ENCODE assay signal across 18 cellular contexts in the genomic region with DNA sequence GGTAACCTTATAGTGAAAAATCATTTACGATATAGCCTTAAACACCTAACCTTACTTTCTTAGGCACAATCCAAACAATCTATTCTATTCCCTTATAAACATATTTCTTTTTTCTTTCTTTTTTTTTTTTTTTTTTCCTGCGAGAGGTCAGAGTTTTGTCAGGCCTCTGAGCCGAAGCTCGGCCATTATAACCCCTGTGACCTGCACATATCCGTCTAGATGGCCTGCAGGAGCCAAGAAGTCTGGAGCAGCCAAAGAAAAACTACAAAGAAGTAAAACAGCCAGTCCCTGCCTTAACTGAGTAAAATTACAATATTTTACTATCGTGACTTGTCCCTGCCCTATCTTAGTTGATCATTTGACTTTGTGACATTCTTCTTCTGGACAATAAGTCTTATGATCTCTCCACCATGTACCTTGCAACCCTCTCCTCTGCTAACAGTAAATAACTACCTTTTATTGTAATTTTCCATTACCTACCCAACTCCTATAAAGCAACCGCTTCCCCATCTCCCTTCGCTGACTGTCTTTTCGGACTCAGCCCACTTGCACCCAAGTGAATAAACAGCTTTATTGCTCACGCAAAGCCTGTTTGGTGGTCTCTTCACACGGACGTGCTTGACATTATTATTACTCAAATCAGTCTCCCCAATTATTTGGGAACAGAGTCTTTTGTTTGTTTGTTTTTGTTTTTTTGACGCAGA.
DNase-seq lines count a peak whose midpoint lies in the region; ATAC-seq and TF ChIP-seq lines count a peak whose summit lies in the region.
"Had no signal": no experiment of that assay in that cellular context is flagged by ENCODE, and none has a peak within 500 bp of the region (broad histone marks: within the 10 kb centered on the region; RNA-seq: fewer than 3 reads in every experiment).

No MANE protein-coding gene starts in this region.

- DNase-seq in IMR-90 (no peak), superior temporal gyrus (ENCODE audit: extremely low spot score) (no peak), HCEC 1CT (no peak), Caco-2 (no peak)
- DNase-seq in central memory CD8-positive, alpha-beta T cell (ENCODE audit: low spot score in 2 of 2): no peak
- DNase-seq: activated CD4-positive, alpha-beta T cell treated with anti-CD3 and anti-CD28 coated beads for 48 hours; activated naive CD4-positive, alpha-beta T cell treated with anti-CD3 and anti-CD28 coated beads for 36 hours; BE2C; DMS 273 treated with DMSO at 0.1 percent for 48 hours; GF-D8; NCI-H1417 treated with DMSO at 0.1 percent for 48 hours; occipital lobe; testis had no signal

- H3K79me1 ChIP-seq in IMR-90 (ENCODE audit: low read depth in 1 of 2, low read length in 2 of 2): no peaks in the 10 kb centered on the region

- peak overlapping the region; percentile 35 for H3K4me3 Mint-ChIP-seq in central memory CD8-positive, alpha-beta T cell
- H3K4me3 Mint-ChIP-seq in Caco-2 (ENCODE audit: unreplicated experiment): no peak overlapping the region
- H3K4me3 Mint-ChIP-seq: activated naive CD4-positive, alpha-beta T cell treated with anti-CD3 and anti-CD28 coated beads for 36 hours had no signal

- no peak overlapping the region for H2AK5ac ChIP-seq in IMR-90 (ENCODE audit: low read depth, low read length)

- H3K18ac ChIP-seq in IMR-90 (ENCODE audit: low read depth, low read length): peak overlapping the region; percentile 9; the same call in 1 of the 2 replicates

- H3K9ac ChIP-seq in IMR-90 (ENCODE audit: low read depth, low read length) (no peak overlapping the region), skeletal muscle satellite cell (ENCODE audit: low read depth, low read length) (peak overlapping the region; percentile 72)

- H3K27me3 ChIP-seq in IMR-90 (ENCODE audit: control insufficient read depth, insufficient read depth, low read length) (no peaks in the 10 kb centered on the region), skeletal muscle satellite cell (ENCODE audit: control insufficient read depth, insufficient read depth, low read length) (no peaks in the 10 kb centered on the region), Caco-2 (replicated peaks; ENCODE audit: control insufficient read depth, insufficient read depth, low read length) (no peaks in the 10 kb centered on the region)
- H3K27me3 ChIP-seq: ascending aorta, BE2C, testis had no signal

- H3K36me3 ChIP-seq in IMR-90 (ENCODE audit: control insufficient read depth, insufficient read depth, low read length) (no peaks in the 10 kb centered on the region), mesodermal cell (ENCODE audit: control insufficient read depth, insufficient read depth, low read length) (no peaks in the 10 kb centered on the region), skeletal muscle satellite cell (ENCODE audit: insufficient read depth, low read length) (no peaks in the 10 kb centered on the region), Caco-2 (ENCODE audit: control insufficient read depth, insufficient read depth, low read length) (no peaks in the 10 kb centered on the region)
- H3K36me3 ChIP-seq: ascending aorta, BE2C had no signal

- H3K9me3 Mint-ChIP-seq in central memory CD8-positive, alpha-beta T cell: no peaks in the 10 kb centered on the region
- peaks cover 6% of the 10 kb centered on the region for H3K9me3 Mint-ChIP-seq in Caco-2 (ENCODE audit: unreplicated experiment)
- H3K9me3 Mint-ChIP-seq: activated naive CD4-positive, alpha-beta T cell treated with anti-CD3 and anti-CD28 coated beads for 36 hours had no signal

- BruUV-seq in IMR-90 (replicated peaks; lab: Mats Ljungman, UMichigan) (no TSS peak), Caco-2 (replicated peaks; lab: Mats Ljungman, UMichigan) (no TSS peak)

- intact Hi-C loops in IMR-90 (cut with micrococcal nuclease): loop anchor here (10.0 kb wide), 1 partner anchor 1515 kb away; the partner anchor contains the start of gene STARD3NL
- intact Hi-C loops in Caco-2 (cut with micrococcal nuclease; ENCODE audit: unreplicated experiment): no loop called here

- no peak overlapping the region for H4K91ac ChIP-seq in IMR-90 (ENCODE audit: insufficient read depth, low read depth, low read length)

- H4K8ac ChIP-seq in IMR-90 (ENCODE audit: low read depth in 2 of 2, low read length in 2 of 2): peak overlapping the region in 1 of 2 experiments; percentile 39; a peak in 1 of 4 replicates

- H3K27ac ChIP-seq in IMR-90 (ENCODE audit: insufficient read depth, low read length): no peak overlapping the region
- peak overlapping the region; percentile 73 for H3K27ac ChIP-seq in mesodermal cell (ENCODE audit: low read depth, low read length, severe bottlenecking)
- H3K27ac ChIP-seq: ascending aorta, testis had no signal

- peaks cover 79% of the 10 kb centered on the region for H3K4me1 Mint-ChIP-seq in central memory CD8-positive, alpha-beta T cell
- H3K4me1 Mint-ChIP-seq in Caco-2 (ENCODE audit: low read depth, unreplicated experiment): peaks cover 13% of the 10 kb centered on the region

- CTCF ChIA-PET in IMR-90 (lab: Yijun Ruan, JAX) (interaction anchor here (1.3 to 3.0 kb wide), 2 partner anchors 11 to 219 kb away, joined by 4 to 17 read pairs; no protein-coding TSS in a partner anchor), Caco-2 (lab: Charles Lee) (no interaction called here)

- no peaks in the 10 kb centered on the region for H3K27me3 Mint-ChIP-seq in central memory CD8-positive, alpha-beta T cell
- no peaks in the 10 kb centered on the region for H3K27me3 Mint-ChIP-seq in Caco-2 (ENCODE audit: insufficient read depth, unreplicated experiment)

- H3K4me3 ChIP-seq in IMR-90 (ENCODE audit: insufficient read depth, low read depth, low read length) (no peak overlapping the region), mesodermal cell (ENCODE audit: extremely low read depth, insufficient read depth, low read length, poor library complexity, severe bottlenecking) (no peak overlapping the region), skeletal muscle satellite cell (ENCODE audit: low read length) (peak overlapping the region; percentile 21), Caco-2 (ENCODE audit: low read depth, low read length) (no peak overlapping the region)
- H3K4me3 ChIP-seq: ascending aorta, skin epidermis, testis had no signal

- H3K14ac ChIP-seq in IMR-90 (replicated peaks; ENCODE audit: low read depth, low read length): no peak overlapping the region

- no peak overlapping the region for H2AK9ac ChIP-seq in IMR-90 (replicated peaks; ENCODE audit: low read depth, low read length, poor library complexity)

- peak overlapping the region; percentile 78 for H2BK5ac ChIP-seq in IMR-90 (ENCODE audit: low read depth, low read length, poor library complexity, severe bottlenecking)

- peaks cover 39% of the 10 kb centered on the region for H3K36me3 Mint-ChIP-seq in central memory CD8-positive, alpha-beta T cell (ENCODE audit: insufficient read depth)
- peaks cover 6% of the 10 kb centered on the region for H3K36me3 Mint-ChIP-seq in Caco-2 (ENCODE audit: insufficient read depth, unreplicated experiment)

- H4K5ac ChIP-seq in IMR-90 (ENCODE audit: low read depth, low read length): no peak overlapping the region

- no peak overlapping the region for H3K23ac ChIP-seq in IMR-90 (ENCODE audit: low read depth, low read length)

- no peak for TF ChIP-seq RAD21 in IMR-90 (IDR thresholded peaks at IDR 0.05; ENCODE audit: low read length)

- H3K4me2 ChIP-seq in IMR-90 (ENCODE audit: low read depth, low read length) (no peak overlapping the region), skeletal muscle satellite cell (ENCODE audit: low read length) (peak overlapping the region; percentile 69)

- H4K20me1 ChIP-seq in IMR-90 (ENCODE audit: insufficient read depth, low read length): no peaks in the 10 kb centered on the region

- H2BK20ac ChIP-seq in IMR-90 (ENCODE audit: low read depth, low read length): no peak overlapping the region

- ATAC-seq in IMR-90 (ENCODE audit: low read depth): no peak
- no peak for ATAC-seq in central memory CD8-positive, alpha-beta T cell (replicated peaks; ENCODE audit: extremely low read depth, poor library complexity, severe bottlenecking)
- ATAC-seq in GM21367 (IDR thresholded peaks at IDR 0.05; ENCODE audit: unreplicated experiment): no peak

- 100% methylated on average over 2 of the region's 13 CpGs; no CpG with 5 or more reads in 1 of the 2 experiments for WGBS in IMR-90 (ENCODE audit: extremely low coverage in 2 of 2, insufficient read length in 1 of 2), 2 experiments
- 87 to 93% methylated on average over 11 to 12 of the region's 13 CpGs for WGBS in mesodermal cell (ENCODE audit: insufficient coverage in 2 of 2), 2 experiments

- dilution Hi-C loops in IMR-90 (cut with HindIII; ENCODE audit: low sequenced_read_pairs, unreplicated experiment): no loop called here

- peak overlapping the region; percentile 50 for H2BK120ac ChIP-seq in IMR-90 (ENCODE audit: low read depth, low read length)

- in situ Hi-C loops in IMR-90 (cut with MboI; ENCODE audit: low sequenced_read_pairs): no loop called here

- no peak overlapping the region for H3K56ac ChIP-seq in IMR-90 (ENCODE audit: extremely low read depth, insufficient read depth, low read length)

- H3K9me3 ChIP-seq in IMR-90 (ENCODE audit: control insufficient read depth, insufficient read depth, low read length) (no peaks in the 10 kb centered on the region), mesodermal cell (ENCODE audit: control insufficient read depth, low read length) (no peaks in the 10 kb centered on the region), skeletal muscle satellite cell (replicated peaks; ENCODE audit: low read length) (no peaks in the 10 kb centered on the region), Caco-2 (no peaks in the 10 kb centered on the region)
- H3K9me3 ChIP-seq: ascending aorta, BE2C, testis had no signal

- no peak overlapping the region for H3K4ac ChIP-seq in IMR-90 (ENCODE audit: low read depth, low read length)

- no peak for TF ChIP-seq POLR2A in IMR-90 (IDR thresholded peaks at IDR 0.05; ENCODE audit: low read depth, low read length)

- POLR2A ChIA-PET in IMR-90 (lab: Charles Lee; ENCODE audit: unreplicated experiment): no interaction called here
- POLR2A ChIA-PET in Caco-2 (lab: Charles Lee): interaction anchor here (0.6 kb wide), 1 partner anchor 9 kb away, joined by 3 read pairs; no protein-coding TSS in a partner anchor

- H2BK15ac ChIP-seq in IMR-90 (ENCODE audit: low read depth, low read length): 0 out of 3 replicates have a peak overlapping the region, but pooled peaks have one; percentile 13

- H3K27ac Mint-ChIP-seq in central memory CD8-positive, alpha-beta T cell (ENCODE audit: low read depth): peak overlapping the region; percentile 54
- no peak overlapping the region for H3K27ac Mint-ChIP-seq in Caco-2 (ENCODE audit: unreplicated experiment)
- H3K27ac Mint-ChIP-seq: activated naive CD4-positive, alpha-beta T cell treated with anti-CD3 and anti-CD28 coated beads for 36 hours had no signal

- H2AFZ ChIP-seq in IMR-90 (replicated peaks; ENCODE audit: low read length, poor library complexity): no peak overlapping the region

- TF ChIP-seq CTCF in IMR-90 (conservative IDR thresholded peaks at IDR 0.05; ENCODE audit: low read depth, low read length): no peak
- TF ChIP-seq CTCF in Caco-2 (IDR thresholded peaks at IDR 0.05; ENCODE audit: insufficient read depth in 1 of 2, low read depth in 1 of 2, low read length in 1 of 2, severe bottlenecking in 1 of 2, unreplicated experiment in 1 of 2): no peak

- peaks cover 6% of the 10 kb centered on the region for H3K4me1 ChIP-seq in IMR-90 (ENCODE audit: control insufficient read depth, insufficient read depth, low read length)
- H3K4me1 ChIP-seq in mesodermal cell (ENCODE audit: control insufficient read depth, insufficient read depth, low read length, poor library complexity, severe bottlenecking): peaks cover 25% of the 10 kb centered on the region
- H3K4me1 ChIP-seq in skeletal muscle satellite cell (ENCODE audit: control insufficient read depth, insufficient read depth, low read length): peaks cover 27% of the 10 kb centered on the region
- H3K4me1 ChIP-seq in Caco-2: no peaks in the 10 kb centered on the region
- H3K4me1 ChIP-seq: ascending aorta, BE2C, testis had no signal

- peaks cover 6% of the 10 kb centered on the region; the same call in 1 of the 2 replicates for H3K9me1 ChIP-seq in IMR-90 (ENCODE audit: insufficient read depth, low read length)
